Comparison of ENCODE assay signal across 8 cellular contexts in genomic region chr7:158856883-158857668, GRCh38. TPM values are rescaled to one million over a fixed set of nuclear protein-coding genes. Genes with fewer than 3 reads are reported as not detected.
DNase-seq lines count a peak whose midpoint lies in the region; ATAC-seq, FAIRE-seq and TF ChIP-seq lines count a peak whose summit lies in the region.

No MANE protein-coding gene starts in this region.

- peak overlapping the region; percentile 98 for H3K4me3 Mint-ChIP-seq in natural killer cell

- FAIRE-seq in GM12891 (lab: Jason Lieb, UNC): no peak

- ATAC-seq in GM21423 (IDR thresholded peaks at IDR 0.05; ENCODE audit: unreplicated experiment) (peak; percentile 30), natural killer cell (no peak), HG03460 (IDR thresholded peaks at IDR 0.05; ENCODE audit: unreplicated experiment) (no peak)

- TF ChIP-seq POLR2A in GM12891 (IDR thresholded peaks at IDR 0.05; ENCODE audit: low read depth, low read length): no peak

- H3K27ac ChIP-seq in KOPT-K1 (ENCODE audit: low read depth, low read length, poor library complexity, severe bottlenecking): peak overlapping the region; percentile 59
- H3K27ac ChIP-seq in dorsolateral prefrontal cortex: peak overlapping the region in 58 of 59 donors; percentile 6 to 92 (median 82)

- POLR2A ChIA-PET in BJ (lab: Charles Lee): no interaction called here

- no peaks in the 10 kb centered on the region for H3K9me3 ChIP-seq in KOPT-K1 (ENCODE audit: insufficient read depth, low read length, poor library complexity, severe bottlenecking)

- no peaks in the 10 kb centered on the region for H3K9me3 Mint-ChIP-seq in natural killer cell

- intact Hi-C loops in dorsolateral prefrontal cortex (cut with DNase I): loop anchor here (1.0 to 10.0 kb wide), 3 partner anchors 28 to 152 kb away; partner anchors contain the start of genes ESYT2 (in 2 of the 2) and NCAPG2 (in 1 of the 2)
- intact Hi-C loops in natural killer cell (cut with micrococcal nuclease): loop anchor here (1.0 kb wide), 2 partner anchors 10 to 153 kb away; partner anchors contain the start of gene NCAPG2

- H3K27me3 ChIP-seq in BJ (ENCODE audit: control insufficient read depth, insufficient read depth, low read length) (no peaks in the 10 kb centered on the region), dorsolateral prefrontal cortex (no peaks in the 10 kb centered on the region)

- no peaks in the 10 kb centered on the region for H3K36me3 Mint-ChIP-seq in natural killer cell

- DNase-seq in BJ (ENCODE audit: low read depth): no peak
- DNase-seq in dorsolateral prefrontal cortex: no peak
- DNase-seq in natural killer cell: no peak
- DNase-seq in NCI-H2196 treated with DMSO at 0.1 percent for 48 hours (lab: John Stamatoyannopoulos, UW; ENCODE audit: unreplicated experiment): no peak
- DNase-seq in GM12891 (ENCODE audit: insufficient read length, low spot score): no peak

- H3K4me3 ChIP-seq in BJ (ENCODE audit: low read depth, low read length) (peak overlapping the region; percentile 78), dorsolateral prefrontal cortex (peak overlapping the region; percentile 66 to 99 (median 90))

- peaks cover 15 to 22% of the 10 kb centered on the region in 2 donors for H3K4me1 Mint-ChIP-seq in natural killer cell

- H3K27ac Mint-ChIP-seq in natural killer cell: peak overlapping the region; percentile 89 to 91

- no peak for TF ChIP-seq CTCF in BJ (IDR thresholded peaks at IDR 0.05; ENCODE audit: insufficient read depth, low read depth, low read length)
- no peak for TF ChIP-seq CTCF in dorsolateral prefrontal cortex (IDR thresholded peaks at IDR 0.05 in 54 of 56, conservative IDR thresholded peaks at IDR 0.05 in 2 of 56; ENCODE audit: low read depth in 1 of 56, partially characterized antibody in 56 of 56)
- TF ChIP-seq CTCF in natural killer cell (IDR thresholded peaks at IDR 0.05): no peak

- no peaks in the 10 kb centered on the region for H3K27me3 Mint-ChIP-seq in natural killer cell (ENCODE audit: low read depth in 2 of 2)

- CTCF ChIA-PET in BJ (lab: Yijun Ruan, JAX): no interaction called here

- H3K36me3 ChIP-seq in BJ (ENCODE audit: control insufficient read depth, insufficient read depth, low read length) (no peaks in the 10 kb centered on the region), KOPT-K1 (ENCODE audit: insufficient read depth, low read length) (no peaks in the 10 kb centered on the region)

TF ChIP-seq in GM12891, 5 proteins besides CTCF, POLR2A, EP300 and RAD21:
- TF ChIP-seq TAF1 (IDR thresholded peaks at IDR 0.05; ENCODE audit: low read depth, low read length) (no peak), POLR2AphosphoS5 (IDR thresholded peaks at IDR 0.05; ENCODE audit: low read depth, low read length) (no peak), PAX5 (IDR thresholded peaks at IDR 0.05; ENCODE audit: insufficient read depth, low read length, severe bottlenecking) (no peak)

RNA-seq across cellular contexts. Expression of gene DYNC2I1, which starts 0.7 kb away (rescaled TPM):
- polyA plus RNA-seq in BJ (2011; rRNA removed): 7.2 and 12.9 TPM in 2 replicates
- 5.1 and 7.8 TPM in 2 replicates for polyA minus RNA-seq in BJ (2011; rRNA and poly(A)+ RNA removed)
- total RNA-seq in dorsolateral prefrontal cortex (10 to 100 TPM; 28.1 to 78.3 (median 47.5) TPM), natural killer cell (10 to 100 TPM; 19.9 to 25.5 (median 20.1) TPM)
- 7.6 TPM for polyA plus RNA-seq in GM12891 (2012; ENCODE audit: low read depth, missing spikeins)

RNA-seq across cellular contexts. Expression of gene ESYT2, which starts 27.8 kb away (rescaled TPM):
- polyA plus RNA-seq in BJ (2011; rRNA removed): 49.2 and 63.0 TPM in 2 replicates
- polyA minus RNA-seq in BJ (2011; rRNA and poly(A)+ RNA removed): 38.5 and 51.4 TPM in 2 replicates
- total RNA-seq in dorsolateral prefrontal cortex (10 to 100 TPM; 40.3 to 83.9 (median 56.3) TPM), natural killer cell (100 to 1,000 TPM; 137 to 163 (median 160) TPM)
- polyA plus RNA-seq in GM12891 (2012; ENCODE audit: low read depth, missing spikeins): 15.4 TPM
